In genomic region chr2:42900226-42900744, GRCh38 we compare ENCODE assay signal across 10 cellular contexts.
"Had no signal": no experiment of that assay in that cellular context is flagged by ENCODE, and none has a peak within 500 bp of the region (broad histone marks: within the 10 kb centered on the region; RNA-seq: fewer than 3 reads in every experiment).

No MANE protein-coding gene starts in this region.

- H3K9me3 ChIP-seq: neutrophil, right atrium auricular region, tibial nerve had no signal

- H3K27me3 Mint-ChIP-seq: activated CD8-positive, alpha-beta T cell treated with anti-CD3 and anti-CD28 coated beads for 36 hours had no signal

- H3K27ac Mint-ChIP-seq: activated CD8-positive, alpha-beta T cell treated with anti-CD3 and anti-CD28 coated beads for 36 hours had no signal

- H3K36me3 ChIP-seq: neutrophil, right atrium auricular region, tibial nerve had no signal

- H3K4me3 ChIP-seq: right atrium auricular region, skin epidermis, tibial nerve had no signal

- H3K27me3 ChIP-seq: right atrium auricular region, tibial nerve had no signal

- H3K27ac ChIP-seq: neutrophil, right atrium auricular region, tibial nerve had no signal

- H3K4me3 Mint-ChIP-seq: activated CD8-positive, alpha-beta T cell treated with anti-CD3 and anti-CD28 coated beads for 36 hours had no signal

- H3K9me3 Mint-ChIP-seq: activated CD8-positive, alpha-beta T cell treated with anti-CD3 and anti-CD28 coated beads for 36 hours had no signal

- DNase-seq: activated CD8-positive, alpha-beta memory T cell treated with anti-CD3 and anti-CD28 coated beads, Interleukin-2, amount 50 U/mL, for 4 hours; activated CD8-positive, alpha-beta T cell treated with anti-CD3 and anti-CD28 coated beads for 36 hours; aorta; hypothalamus; midbrain; T-helper 9 cell had no signal
